Comparison of ENCODE assay signal across 27 cellular contexts in the genomic region with DNA sequence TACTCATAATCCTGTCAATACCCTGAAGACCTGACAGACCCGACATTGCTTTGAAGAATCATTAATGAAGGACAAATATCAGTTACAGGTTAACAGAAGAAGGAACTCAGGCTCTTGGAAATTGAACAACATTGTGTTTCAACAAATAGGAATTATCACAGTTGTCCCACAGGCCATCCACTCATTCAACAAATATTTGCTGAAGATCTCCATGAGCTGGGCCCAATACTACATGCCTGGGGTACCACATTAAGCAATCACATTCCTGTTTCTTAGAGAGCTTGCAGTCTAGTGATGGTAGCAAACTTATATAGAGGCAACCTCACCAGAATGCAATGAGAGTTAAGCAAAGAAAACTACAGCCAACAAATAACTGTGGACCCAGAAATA.
DNase-seq lines count a peak whose midpoint lies in the region; ATAC-seq and TF ChIP-seq lines count a peak whose summit lies in the region.
"Had no signal": no experiment of that assay in that cellular context is flagged by ENCODE, and none has a peak within 500 bp of the region (broad histone marks: within the 10 kb centered on the region; RNA-seq: fewer than 3 reads in every experiment).

No MANE protein-coding gene starts in this region.

- no peak overlapping the region for H2BK120ac ChIP-seq in IMR-90 (ENCODE audit: low read depth, low read length)

- TF ChIP-seq POLR2A in IMR-90 (IDR thresholded peaks at IDR 0.05; ENCODE audit: low read depth, low read length) = no peak

- H3K4me1 Mint-ChIP-seq in stimulated activated effector memory CD8-positive, alpha-beta T cell treated with anti-CD3 and anti-CD28 coated beads, Interleukin-12 subunit alpha, Interleukin-12 subunit beta, amount 100 ng/mL, for 72 hours = no peaks in the 10 kb centered on the region
- H3K4me1 Mint-ChIP-seq: stimulated activated memory B cell treated with anti-CD40 and anti-IgM and Interleukin-4, amounts not matched to agents 10 μg/mL and 1 μg/mL and 100 μg/mL, for 72 hours had no signal

- H3K4ac ChIP-seq in IMR-90 (ENCODE audit: low read depth, low read length) = no peak overlapping the region

- H3K18ac ChIP-seq in IMR-90 (ENCODE audit: low read depth, low read length) = no peak overlapping the region

- no peak overlapping the region for H3K23ac ChIP-seq in IMR-90 (ENCODE audit: low read depth, low read length)

- H3K36me3 Mint-ChIP-seq in stimulated activated effector memory CD8-positive, alpha-beta T cell treated with anti-CD3 and anti-CD28 coated beads, Interleukin-12 subunit alpha, Interleukin-12 subunit beta, amount 100 ng/mL, for 72 hours = no peaks in the 10 kb centered on the region
- H3K36me3 Mint-ChIP-seq: activated naive CD8-positive, alpha-beta T cell; CD4-positive, alpha-beta memory T cell; stimulated activated memory B cell treated with anti-CD40 and anti-IgM and Interleukin-4, amounts not matched to agents 10 μg/mL and 1 μg/mL and 100 μg/mL, for 72 hours had no signal

- no CpG with 5 or more reads among the region's 1 CpG for WGBS in IMR-90 (ENCODE audit: extremely low coverage in 2 of 2, insufficient read length in 1 of 2), 2 experiments

- intact Hi-C loops in IMR-90 (cut with micrococcal nuclease) = no loop called here
- intact Hi-C loops in sciatic nerve (cut with DNase I) = no loop called here

- H2AK5ac ChIP-seq in IMR-90 (ENCODE audit: low read depth, low read length) = no peak overlapping the region

- TF ChIP-seq CTCF in AG09319 (IDR thresholded peaks at IDR 0.05; ENCODE audit: low read depth, low read length) = no peak
- no peak for TF ChIP-seq CTCF in IMR-90 (conservative IDR thresholded peaks at IDR 0.05; ENCODE audit: low read depth, low read length)
- no peak for TF ChIP-seq CTCF in choroid plexus epithelial cell (conservative IDR thresholded peaks at IDR 0.05; ENCODE audit: low read depth, low read length)

- H4K8ac ChIP-seq in IMR-90 (ENCODE audit: low read depth in 2 of 2, low read length in 2 of 2) = no peak overlapping the region

- CTCF ChIA-PET in IMR-90 (lab: Yijun Ruan, JAX) = no interaction called here

- H2BK15ac ChIP-seq in IMR-90 (ENCODE audit: low read depth, low read length) = no peak overlapping the region

- no peak overlapping the region for H4K5ac ChIP-seq in IMR-90 (ENCODE audit: low read depth, low read length)

- no peak overlapping the region for H3K4me2 ChIP-seq in IMR-90 (ENCODE audit: low read depth, low read length)
- H3K4me2 ChIP-seq: A549 had no signal

- H4K20me1 ChIP-seq in IMR-90 (ENCODE audit: insufficient read depth, low read length) = no peaks in the 10 kb centered on the region

- no peaks in the 10 kb centered on the region for H3K9me1 ChIP-seq in IMR-90 (ENCODE audit: insufficient read depth, low read length)

- no peak overlapping the region for H3K14ac ChIP-seq in IMR-90 (replicated peaks; ENCODE audit: low read depth, low read length)

- H3K36me3 ChIP-seq in IMR-90 (ENCODE audit: control insufficient read depth, insufficient read depth, low read length) = no peaks in the 10 kb centered on the region
- H3K36me3 ChIP-seq: cardiac muscle cell, esophagus muscularis mucosa, neutrophil, tibial nerve had no signal

- no peak overlapping the region for H2AK9ac ChIP-seq in IMR-90 (replicated peaks; ENCODE audit: low read depth, low read length, poor library complexity)

- H3K4me3 Mint-ChIP-seq in stimulated activated effector memory CD8-positive, alpha-beta T cell treated with anti-CD3 and anti-CD28 coated beads, Interleukin-12 subunit alpha, Interleukin-12 subunit beta, amount 100 ng/mL, for 72 hours = no peak overlapping the region
- H3K4me3 Mint-ChIP-seq: activated CD8-positive, alpha-beta T cell treated with anti-CD3 and anti-CD28 coated beads for 36 hours; activated naive CD8-positive, alpha-beta T cell; activated T-cell treated with anti-CD3 and anti-CD28 coated beads, Interleukin-2, amount 50 U/mL, for 72 hours; CD4-positive, alpha-beta memory T cell; stimulated activated memory B cell treated with anti-CD40 and anti-IgM and Interleukin-4, amounts not matched to agents 10 μg/mL and 1 μg/mL and 100 μg/mL, for 72 hours had no signal

- no peaks in the 10 kb centered on the region for H3K79me1 ChIP-seq in IMR-90 (ENCODE audit: low read depth in 1 of 2, low read length in 2 of 2)

- H3K27ac ChIP-seq in IMR-90 (ENCODE audit: insufficient read depth, low read length) = no peak overlapping the region
- H3K27ac ChIP-seq: A549, cardiac muscle cell, esophagus muscularis mucosa, neutrophil, tibial nerve had no signal

- ATAC-seq in IMR-90 (ENCODE audit: low read depth) = peak; percentile 24; the same call in 1 of the 2 replicates
- ATAC-seq in sciatic nerve = no peak
- no peak for ATAC-seq in stimulated activated effector memory CD8-positive, alpha-beta T cell treated with anti-CD3 and anti-CD28 coated beads, Interleukin-12 subunit alpha, Interleukin-12 subunit beta, amount 100 ng/mL, for 72 hours
- ATAC-seq: A549; activated CD8-positive, alpha-beta T cell treated with anti-CD3 and anti-CD28 coated beads for 36 hours; left lobe of liver; mucosa of descending colon; stimulated activated memory B cell treated with anti-CD40 and anti-IgM and Interleukin-4, amounts not matched to agents 10 μg/mL and 1 μg/mL and 100 μg/mL, for 72 hours had no signal

- H3K9me3 ChIP-seq in IMR-90 (ENCODE audit: control insufficient read depth, insufficient read depth, low read length) = no peaks in the 10 kb centered on the region
- H3K9me3 ChIP-seq: A549, esophagus muscularis mucosa, mucosa of descending colon, neutrophil, tibial nerve had no signal

- TF ChIP-seq RAD21 in IMR-90 (IDR thresholded peaks at IDR 0.05; ENCODE audit: low read length) = no peak

- H3K27me3 ChIP-seq in IMR-90 (ENCODE audit: control insufficient read depth, insufficient read depth, low read length) = no peaks in the 10 kb centered on the region
- H3K27me3 ChIP-seq: cardiac muscle cell, esophagus muscularis mucosa, neutrophil, tibial nerve had no signal

- H3K9me3 Mint-ChIP-seq in stimulated activated effector memory CD8-positive, alpha-beta T cell treated with anti-CD3 and anti-CD28 coated beads, Interleukin-12 subunit alpha, Interleukin-12 subunit beta, amount 100 ng/mL, for 72 hours = peaks cover 5% of the 10 kb centered on the region
- H3K9me3 Mint-ChIP-seq: activated CD8-positive, alpha-beta T cell treated with anti-CD3 and anti-CD28 coated beads for 36 hours had no signal

- no peak overlapping the region for H3K27ac Mint-ChIP-seq in stimulated activated effector memory CD8-positive, alpha-beta T cell treated with anti-CD3 and anti-CD28 coated beads, Interleukin-12 subunit alpha, Interleukin-12 subunit beta, amount 100 ng/mL, for 72 hours
- H3K27ac Mint-ChIP-seq: activated CD8-positive, alpha-beta T cell treated with anti-CD3 and anti-CD28 coated beads for 36 hours; activated naive CD8-positive, alpha-beta T cell; activated T-cell treated with anti-CD3 and anti-CD28 coated beads, Interleukin-2, amount 50 U/mL, for 72 hours; CD4-positive, alpha-beta memory T cell; stimulated activated memory B cell treated with anti-CD40 and anti-IgM and Interleukin-4, amounts not matched to agents 10 μg/mL and 1 μg/mL and 100 μg/mL, for 72 hours had no signal

- dilution Hi-C loops in IMR-90 (cut with HindIII; ENCODE audit: low sequenced_read_pairs, unreplicated experiment) = no loop called here

- H3K4me3 ChIP-seq in IMR-90 (ENCODE audit: insufficient read depth, low read depth, low read length) (no peak overlapping the region), choroid plexus epithelial cell (ENCODE audit: low read depth, low read length) (no peak overlapping the region)
- H3K4me3 ChIP-seq: A549, cardiac muscle cell, esophagus muscularis mucosa, mucosa of descending colon, tibial nerve had no signal

- BruUV-seq in IMR-90 (replicated peaks; lab: Mats Ljungman, UMichigan) = no TSS peak

- no peak overlapping the region for H2BK20ac ChIP-seq in IMR-90 (ENCODE audit: low read depth, low read length)

- no peaks in the 10 kb centered on the region for H3K4me1 ChIP-seq in IMR-90 (ENCODE audit: control insufficient read depth, insufficient read depth, low read length)
- H3K4me1 ChIP-seq: A549, esophagus muscularis mucosa had no signal

- no peak overlapping the region for H2AFZ ChIP-seq in IMR-90 (replicated peaks; ENCODE audit: low read length, poor library complexity)

- in situ Hi-C loops in IMR-90 (cut with MboI; ENCODE audit: low sequenced_read_pairs) = no loop called here

- POLR2A ChIA-PET in IMR-90 (lab: Charles Lee; ENCODE audit: unreplicated experiment) = no interaction called here

- H3K9ac ChIP-seq in IMR-90 (ENCODE audit: low read depth, low read length) = no peak overlapping the region

- no peak overlapping the region for H4K91ac ChIP-seq in IMR-90 (ENCODE audit: insufficient read depth, low read depth, low read length)

- H2BK5ac ChIP-seq in IMR-90 (ENCODE audit: low read depth, low read length, poor library complexity, severe bottlenecking) = no peak overlapping the region

- peak; percentile 23 for DNase-seq in AG09319 (ENCODE audit: extremely low read depth, low read depth)
- no peak for DNase-seq in IMR-90
- peak; percentile 38 for DNase-seq in choroid plexus epithelial cell (ENCODE audit: low read depth)
- DNase-seq in iris pigment epithelial cell (ENCODE audit: low read depth) = peak; percentile 40
- no peak for DNase-seq in sciatic nerve (ENCODE audit: low spot score)
- DNase-seq in activated effector memory CD4-positive, alpha-beta T cell treated with Interleukin-2 at 50 U/mL for 16 hours = no peak
- no peak for DNase-seq in T-helper 9 cell
- no peak for DNase-seq in stimulated activated effector memory CD8-positive, alpha-beta T cell treated with anti-CD3 and anti-CD28 coated beads, Interleukin-12 subunit alpha, Interleukin-12 subunit beta, amount 100 ng/mL, for 72 hours (ENCODE audit: low spot score in 2 of 2)
- DNase-seq: activated CD8-positive, alpha-beta T cell treated with anti-CD3 and anti-CD28 coated beads for 36 hours; activated T-cell treated with anti-CD3 and anti-CD28 coated beads, Interleukin-2, amount 50 U/mL, for 72 hours; CD4-positive, alpha-beta memory T cell; H7; mucosa of descending colon; NCI-H1092 treated with DMSO at 0.1 percent for 48 hours; NCI-H2081; NCI-H524 treated with DMSO at 0.1 percent for 48 hours; retina; Right ventricle myocardium superior; T-helper 1 cell had no signal

- no peak overlapping the region for H3K56ac ChIP-seq in IMR-90 (ENCODE audit: extremely low read depth, insufficient read depth, low read length)

TF ChIP-seq in IMR-90, 13 proteins besides CTCF, POLR2A, EP300 and RAD21 (continues in another document):
- TF ChIP-seq RCOR1 (IDR thresholded peaks at IDR 0.05; ENCODE audit: insufficient replicate concordance, low read length) (no peak), BHLHE40 (IDR thresholded peaks at IDR 0.05; ENCODE audit: low read depth, low read length) (no peak)

Comparison
In these comparisons a context has a peak if more than half of its experiments do, and no peak if none do; other contexts are left out.
1. DNase-seq: peak in AG09319 (single experiment), choroid plexus epithelial cell (single experiment) and iris pigment epithelial cell (single experiment); none in IMR-90 (single experiment), sciatic nerve (single experiment), activated effector memory CD4-positive, alpha-beta T cell treated with Interleukin-2 at 50 U/mL for 16 hours (single experiment), T-helper 9 cell (single experiment) and stimulated activated effector memory CD8-positive, alpha-beta T cell treated with anti-CD3 and anti-CD28 coated beads, Interleukin-12 subunit alpha, Interleukin-12 subunit beta, amount 100 ng/mL, for 72 hours (0 of 2).